In the genomic region with DNA sequence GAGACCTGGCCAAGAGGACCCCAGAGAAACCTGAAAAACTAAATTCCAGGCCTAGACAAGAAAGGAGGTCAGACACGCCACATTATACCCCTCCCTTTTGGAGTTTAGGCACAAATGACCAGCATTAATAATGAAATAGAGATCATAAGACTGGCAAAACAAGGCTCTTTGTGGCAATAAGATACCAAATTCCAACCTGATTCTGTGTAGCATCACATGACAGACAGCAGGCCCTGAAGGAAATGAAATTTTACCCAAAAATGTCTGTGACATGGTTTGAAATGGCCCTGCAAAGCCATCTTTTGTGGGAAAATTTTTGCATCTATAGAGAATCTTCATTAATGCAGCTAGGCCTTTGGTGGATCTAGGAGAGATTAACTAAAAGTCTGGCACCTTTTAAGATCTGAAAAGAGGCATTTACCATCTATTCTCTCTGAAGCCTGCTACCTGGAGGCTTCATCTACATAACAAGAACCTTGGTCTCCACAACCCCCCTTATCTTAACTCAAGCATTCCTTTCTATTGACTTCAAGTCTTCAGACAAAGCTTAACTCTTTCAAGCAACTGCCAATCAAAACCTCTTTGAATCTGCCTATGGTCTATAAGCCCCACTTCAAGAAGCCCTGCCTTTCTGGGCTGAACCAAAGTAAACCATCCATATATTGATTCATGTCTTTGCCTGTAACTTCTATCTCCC, we compare ENCODE assay signal across 27 cellular contexts. TPM values are rescaled to one million over a fixed set of nuclear protein-coding genes. Genes with fewer than 3 reads are reported as not detected.
DNase-seq lines count a peak whose midpoint lies in the region; ATAC-seq and TF ChIP-seq lines count a peak whose summit lies in the region.
"Had no signal": no experiment of that assay in that cellular context is flagged by ENCODE, and none has a peak within 500 bp of the region (broad histone marks: within the 10 kb centered on the region; RNA-seq: fewer than 3 reads in every experiment).

No MANE protein-coding gene starts in this region.

- H3K27ac ChIP-seq in HUES48 (ENCODE audit: low read depth, low read length) (peak overlapping the region; percentile 99), thyroid gland (peak overlapping the region; percentile 81 to 90 (median 83))
- H3K27ac ChIP-seq: adrenal gland, colonic mucosa, esophagus squamous epithelium, gastroesophageal sphincter, spleen, thoracic aorta had no signal

- no peaks in the 10 kb centered on the region for H3K27me3 Mint-ChIP-seq in WTC11 (ENCODE audit: low read depth)
- H3K27me3 Mint-ChIP-seq in activated CD4-positive, alpha-beta T cell treated with anti-CD3 and anti-CD28 coated beads, Interleukin-2, amount 10 ng/mL, durations not matched to agents 24 days and 14 days: no peaks in the 10 kb centered on the region

- peak; percentile 84 for ATAC-seq in WTC11
- ATAC-seq: activated CD8-positive, alpha-beta T cell treated with anti-CD3 and anti-CD28 coated beads, Interleukin-2, amount 10 ng/mL, durations not matched to agents 7 days and 5 days; stimulated activated memory B cell treated with anti-CD40 and anti-IgM and Interleukin-4, amounts not matched to agents 10 μg/mL and 1 μg/mL and 100 μg/mL, for 72 hours had no signal

- H3K4me3 Mint-ChIP-seq in WTC11: no peak overlapping the region; the same call in 1 of the 2 replicates
- H3K4me3 Mint-ChIP-seq in activated CD4-positive, alpha-beta T cell treated with anti-CD3 and anti-CD28 coated beads, Interleukin-2, amount 10 ng/mL, durations not matched to agents 24 days and 14 days: no peak overlapping the region
- H3K4me3 Mint-ChIP-seq: activated CD8-positive, alpha-beta T cell treated with anti-CD3 and anti-CD28 coated beads, Interleukin-2, amount 10 ng/mL, durations not matched to agents 7 days and 5 days; CD4-positive, alpha-beta T cell; IgD-negative memory B cell; stimulated activated memory B cell treated with anti-CD40 and anti-IgM and Interleukin-4, amounts not matched to agents 10 μg/mL and 1 μg/mL and 100 μg/mL, for 72 hours had no signal

- 86 to 91% methylated on average over 1 of the region's 1 CpG for WGBS in thyroid gland, 2 donors

- H3K9me3 ChIP-seq in HUES48 (ENCODE audit: control insufficient read depth, insufficient read depth, low read length) (no peaks in the 10 kb centered on the region), thyroid gland (no peaks in the 10 kb centered on the region)
- H3K9me3 ChIP-seq: adrenal gland, colonic mucosa, esophagus squamous epithelium, gastroesophageal sphincter, thoracic aorta had no signal

- H3K4me3 ChIP-seq in HUES48 (ENCODE audit: low read depth, low read length): peak overlapping the region; percentile 24; the same call in 1 of the 2 replicates
- no peak overlapping the region for H3K4me3 ChIP-seq in thyroid gland (replicated peaks in 1 of 3)
- H3K4me3 ChIP-seq: adrenal gland, colonic mucosa, esophagus squamous epithelium, gastroesophageal sphincter, spleen, thoracic aorta had no signal

- TF ChIP-seq CTCF in WTC11 (IDR thresholded peaks at IDR 0.05) (no peak), thyroid gland (IDR thresholded peaks at IDR 0.05) (no peak)

- H3K4me1 ChIP-seq in HUES48 (ENCODE audit: control insufficient read depth, insufficient read depth, low read length) (peaks cover 60% of the 10 kb centered on the region), thyroid gland (peaks cover 79 to 80% of the 10 kb centered on the region in 2 donors)
- H3K4me1 ChIP-seq: adrenal gland, colonic mucosa, spleen had no signal

- peaks cover 15% of the 10 kb centered on the region for H3K36me3 Mint-ChIP-seq in WTC11
- H3K36me3 Mint-ChIP-seq in activated CD4-positive, alpha-beta T cell treated with anti-CD3 and anti-CD28 coated beads, Interleukin-2, amount 10 ng/mL, durations not matched to agents 24 days and 14 days (ENCODE audit: low read depth): no peaks in the 10 kb centered on the region
- H3K36me3 Mint-ChIP-seq: stimulated activated memory B cell treated with anti-CD40 and anti-IgM and Interleukin-4, amounts not matched to agents 10 μg/mL and 1 μg/mL and 100 μg/mL, for 72 hours had no signal

- H3K27me3 ChIP-seq in HUES48 (ENCODE audit: control insufficient read depth, insufficient read depth, low read length) (no peaks in the 10 kb centered on the region), thyroid gland (no peaks in the 10 kb centered on the region)
- H3K27me3 ChIP-seq: adrenal gland, colonic mucosa, esophagus squamous epithelium, gastroesophageal sphincter had no signal

- DNase-seq in WTC11 (ENCODE audit: low spot score) (no peak), iPS DF 4.7 (ENCODE audit: extremely low read depth, low spot score) (peak; percentile 94), thyroid gland (no peak), NCI-H82 (lab: John Stamatoyannopoulos, UW) (no peak)
- no peak for DNase-seq in activated CD4-positive, alpha-beta T cell treated with anti-CD3 and anti-CD28 coated beads, Interleukin-2, amount 10 ng/mL, durations not matched to agents 24 days and 14 days
- no peak for DNase-seq in stimulated activated CD4-positive, alpha-beta T cell treated with anti-CD3 and anti-CD28 coated beads, Interleukin-2, amount 100 ng/mL, for 24 hours
- DNase-seq: activated CD4-positive, alpha-beta T cell treated with anti-CD3 and anti-CD28 coated beads for 1 hour; activated CD8-positive, alpha-beta T cell treated with anti-CD3 and anti-CD28 coated beads, Interleukin-2, amount 10 ng/mL, durations not matched to agents 7 days and 5 days; activated T-cell treated with anti-CD3 and anti-CD28 coated beads, Interleukin-2, amount 50 U/mL, for 1 hour; adrenal gland; CD4-positive, alpha-beta T cell; colonic mucosa; EL; esophagus squamous epithelium; hypothalamus; kidney glomerular epithelial cell; NCI-H1105; NCI-H1930; NCI-H345; SHP77; spleen; stimulated activated CD4-positive, alpha-beta T cell treated with anti-CD3 and anti-CD28 coated beads, Interleukin-4, amount 100 ng/mL, for 1 hour had no signal

- intact Hi-C loops in thyroid gland (cut with DNase I): no loop called here
- intact Hi-C loops in activated CD4-positive, alpha-beta T cell treated with anti-CD3 and anti-CD28 coated beads, Interleukin-2, amount 10 ng/mL, durations not matched to agents 24 days and 14 days (cut with micrococcal nuclease): no loop called here

- POLR2A ChIA-PET in WTC11 (lab: Charles Lee): interaction anchor here (0.6 to 0.9 kb wide), 4 partner anchors 22 to 254 kb away, joined by 3 to 12 read pairs (median 4); a partner anchor contains a TSS

- peak overlapping the region; percentile 65 for H3K9ac ChIP-seq in HUES48 (ENCODE audit: low read depth, low read length)

- H3K36me3 ChIP-seq in HUES48 (ENCODE audit: control insufficient read depth, insufficient read depth, low read length) (no peaks in the 10 kb centered on the region), thyroid gland (no peaks in the 10 kb centered on the region)
- H3K36me3 ChIP-seq: adrenal gland, colonic mucosa, esophagus squamous epithelium, gastroesophageal sphincter, spleen, thoracic aorta had no signal

- H3K4me1 Mint-ChIP-seq in WTC11: peaks cover 81% of the 10 kb centered on the region
- H3K4me1 Mint-ChIP-seq in activated CD4-positive, alpha-beta T cell treated with anti-CD3 and anti-CD28 coated beads, Interleukin-2, amount 10 ng/mL, durations not matched to agents 24 days and 14 days: no peaks in the 10 kb centered on the region
- H3K4me1 Mint-ChIP-seq: IgD-negative memory B cell; stimulated activated memory B cell treated with anti-CD40 and anti-IgM and Interleukin-4, amounts not matched to agents 10 μg/mL and 1 μg/mL and 100 μg/mL, for 72 hours had no signal

- peaks cover 8% of the 10 kb centered on the region for H3K9me3 Mint-ChIP-seq in WTC11
- H3K9me3 Mint-ChIP-seq in activated CD4-positive, alpha-beta T cell treated with anti-CD3 and anti-CD28 coated beads, Interleukin-2, amount 10 ng/mL, durations not matched to agents 24 days and 14 days: no peaks in the 10 kb centered on the region

- peak overlapping the region; percentile 99 for H3K27ac Mint-ChIP-seq in WTC11
- H3K27ac Mint-ChIP-seq in activated CD4-positive, alpha-beta T cell treated with anti-CD3 and anti-CD28 coated beads, Interleukin-2, amount 10 ng/mL, durations not matched to agents 24 days and 14 days: no peak overlapping the region
- H3K27ac Mint-ChIP-seq: activated CD8-positive, alpha-beta T cell treated with anti-CD3 and anti-CD28 coated beads, Interleukin-2, amount 10 ng/mL, durations not matched to agents 7 days and 5 days; CD4-positive, alpha-beta T cell; IgD-negative memory B cell; stimulated activated memory B cell treated with anti-CD40 and anti-IgM and Interleukin-4, amounts not matched to agents 10 μg/mL and 1 μg/mL and 100 μg/mL, for 72 hours had no signal

- CTCF ChIA-PET in WTC11 (lab: Charles Lee): interaction anchor here (0.6 to 1.4 kb wide), 5 partner anchors 17 to 241 kb away, joined by 3 to 5 read pairs (median 4); no protein-coding TSS in a partner anchor

- no peak for TF ChIP-seq POLR2A in thyroid gland (IDR thresholded peaks at IDR 0.05)

TF ChIP-seq in WTC11, 78 proteins besides CTCF, POLR2A, EP300 and RAD21 (continues in another document):
- TF ChIP-seq, protein P1, sequence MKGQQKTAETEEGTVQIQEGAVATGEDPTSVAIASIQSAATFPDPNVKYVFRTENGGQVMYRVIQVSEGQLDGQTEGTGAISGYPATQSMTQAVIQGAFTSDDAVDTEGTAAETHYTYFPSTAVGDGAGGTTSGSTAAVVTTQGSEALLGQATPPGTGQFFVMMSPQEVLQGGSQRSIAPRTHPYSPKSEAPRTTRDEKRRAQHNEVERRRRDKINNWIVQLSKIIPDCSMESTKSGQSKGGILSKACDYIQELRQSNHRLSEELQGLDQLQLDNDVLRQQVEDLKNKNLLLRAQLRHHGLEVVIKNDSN (CRISPR knock-in tag; IDR thresholded peaks at IDR 0.05): peak; percentile 54; the same call in 1 of the 2 replicates
- TF ChIP-seq TP53 (CRISPR knock-in tag; IDR thresholded peaks at IDR 0.05) (no peak), MXD4 (CRISPR knock-in tag; IDR thresholded peaks at IDR 0.05; ENCODE audit: borderline replicate concordance) (no peak)
- TF ChIP-seq, protein P2, sequence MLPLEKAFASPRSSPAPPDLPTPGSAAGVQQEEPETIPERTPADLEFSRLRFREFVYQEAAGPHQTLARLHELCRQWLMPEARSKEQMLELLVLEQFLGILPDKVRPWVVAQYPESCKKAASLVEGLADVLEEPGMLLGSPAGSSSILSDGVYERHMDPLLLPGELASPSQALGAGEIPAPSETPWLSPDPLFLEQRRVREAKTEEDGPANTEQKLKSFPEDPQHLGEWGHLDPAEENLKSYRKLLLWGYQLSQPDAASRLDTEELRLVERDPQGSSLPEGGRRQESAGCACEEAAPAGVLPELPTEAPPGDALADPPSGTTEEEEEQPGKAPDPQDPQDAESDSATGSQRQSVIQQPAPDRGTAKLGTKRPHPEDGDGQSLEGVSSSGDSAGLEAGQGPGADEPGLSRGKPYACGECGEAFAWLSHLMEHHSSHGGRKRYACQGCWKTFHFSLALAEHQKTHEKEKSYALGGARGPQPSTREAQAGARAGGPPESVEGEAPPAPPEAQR (CRISPR knock-in tag; IDR thresholded peaks at IDR 0.05): no peak

RNA-seq across cellular contexts. Expression of a gene that starts 8.0 kb away (rescaled TPM):
- total RNA-seq in WTC11 (2021): 19.0 to 22.1 TPM (median 21.8 TPM) in 3 replicates
- 10 to 100 TPM; 51.9 to 69.4 (median 61.4) TPM for total RNA-seq in thyroid gland
- total RNA-seq in activated CD4-positive, alpha-beta T cell treated with anti-CD3 and anti-CD28 coated beads, Interleukin-2, amount 10 ng/mL, durations not matched to agents 24 days and 14 days: 1.9 and 3.0 TPM in 2 replicates
